In genomic region chr4:140829825-140830224, GRCh38 we compare ENCODE assay signal across 12 cellular contexts.
DNase-seq lines count a peak whose midpoint lies in the region; ATAC-seq and TF ChIP-seq lines count a peak whose summit lies in the region.
"Had no signal": no experiment of that assay in that cellular context is flagged by ENCODE, and none has a peak within 500 bp of the region (broad histone marks: within the 10 kb centered on the region; RNA-seq: fewer than 3 reads in every experiment).

No MANE protein-coding gene starts in this region.

- TF ChIP-seq POLR2A in adrenal gland (IDR thresholded peaks at IDR 0.05) = no peak

- no peaks in the 10 kb centered on the region for H4K20me1 ChIP-seq in Karpas-422 (ENCODE audit: insufficient read depth, low read depth, low read length)

- H3K36me3 ChIP-seq in adrenal gland (replicated peaks in 1 of 2) (no peaks in the 10 kb centered on the region), left lung (no peaks in the 10 kb centered on the region), Karpas-422 (ENCODE audit: insufficient read depth, low read length) (no peaks in the 10 kb centered on the region)

- H3K27ac Mint-ChIP-seq in dendritic cell treated with granulocyte-macrophage colony-stimulating factor and Interleukin-4, amounts not matched to agents 40 ng/mL and 50 ng/mL, for 4 days = peak overlapping the region; percentile 12

- H3K4me1 Mint-ChIP-seq in dendritic cell treated with granulocyte-macrophage colony-stimulating factor and Interleukin-4, amounts not matched to agents 40 ng/mL and 50 ng/mL, for 4 days (ENCODE audit: low read depth) = peaks cover 36% of the 10 kb centered on the region

- H3K9me3 ChIP-seq in adrenal gland (replicated peaks in 1 of 3) (no peaks in the 10 kb centered on the region), left lung (no peaks in the 10 kb centered on the region), Karpas-422 (ENCODE audit: low read length) (no peaks in the 10 kb centered on the region)
- H3K9me3 ChIP-seq: psoas muscle, testis had no signal

- H3K27me3 Mint-ChIP-seq in dendritic cell treated with granulocyte-macrophage colony-stimulating factor and Interleukin-4, amounts not matched to agents 40 ng/mL and 50 ng/mL, for 4 days = peaks cover 4% of the 10 kb centered on the region

- H3K27me3 ChIP-seq in adrenal gland = no peaks in the 10 kb centered on the region
- no peaks in the 10 kb centered on the region for H3K27me3 ChIP-seq in left lung
- H3K27me3 ChIP-seq in Karpas-422 (ENCODE audit: low read length) = no peaks in the 10 kb centered on the region
- H3K27me3 ChIP-seq: testis had no signal

- peaks cover 6% of the 10 kb centered on the region for H3K9me3 Mint-ChIP-seq in dendritic cell treated with granulocyte-macrophage colony-stimulating factor and Interleukin-4, amounts not matched to agents 40 ng/mL and 50 ng/mL, for 4 days

- H3K4me1 ChIP-seq in adrenal gland (replicated peaks in 1 of 2) (no peaks in the 10 kb centered on the region), left lung (no peaks in the 10 kb centered on the region), Karpas-422 (ENCODE audit: low read length) (no peaks in the 10 kb centered on the region)
- H3K4me1 ChIP-seq: psoas muscle, testis had no signal

- DNase-seq in DMS79 (lab: John Stamatoyannopoulos, UW) (no peak), adrenal gland (no peak), left lung (no peak), Karpas-422 (no peak)
- DNase-seq: mesenchymal stem cell, NCI-H1930, psoas muscle, testis had no signal

- no peak overlapping the region for H3K4me3 Mint-ChIP-seq in dendritic cell treated with granulocyte-macrophage colony-stimulating factor and Interleukin-4, amounts not matched to agents 40 ng/mL and 50 ng/mL, for 4 days

- H3K9me2 ChIP-seq in Karpas-422 (replicated peaks; ENCODE audit: insufficient read depth, low read length) = no peaks in the 10 kb centered on the region

- no peaks in the 10 kb centered on the region for H3K36me3 Mint-ChIP-seq in dendritic cell treated with granulocyte-macrophage colony-stimulating factor and Interleukin-4, amounts not matched to agents 40 ng/mL and 50 ng/mL, for 4 days (ENCODE audit: low read depth)

- no peak overlapping the region for H3K4me2 ChIP-seq in Karpas-422 (ENCODE audit: low read depth, low read length, poor library complexity, severe bottlenecking)

- H3K4me3 ChIP-seq in adrenal gland (no peak overlapping the region), left lung (no peak overlapping the region), Karpas-422 (ENCODE audit: low read length) (no peak overlapping the region)
- H3K4me3 ChIP-seq: psoas muscle, testis had no signal

- H3K27ac ChIP-seq in adrenal gland (no peak overlapping the region), left lung (no peak overlapping the region), Karpas-422 (ENCODE audit: low read length) (no peak overlapping the region)
- H3K27ac ChIP-seq: psoas muscle, testis had no signal

- H3K9ac ChIP-seq in Karpas-422 (ENCODE audit: low read length) = no peak overlapping the region

- intact Hi-C loops in dendritic cell treated with granulocyte-macrophage colony-stimulating factor and Interleukin-4, amounts not matched to agents 40 ng/mL and 50 ng/mL, for 4 days (cut with micrococcal nuclease) = loop anchor here (10.0 kb wide), 1 partner anchor 75 kb away; the partner anchor contains the start of gene TBC1D9
- intact Hi-C loops in adrenal gland (cut with DNase I) (no loop called here), left lung (cut with DNase I) (no loop called here)

- H2AFZ ChIP-seq in Karpas-422 (ENCODE audit: low read length) = no peak overlapping the region

- TF ChIP-seq CTCF in adrenal gland (IDR thresholded peaks at IDR 0.05) (no peak), left lung (IDR thresholded peaks at IDR 0.05) (no peak)

- H3K79me2 ChIP-seq in Karpas-422 (ENCODE audit: low read length) = no peaks in the 10 kb centered on the region

- ATAC-seq in GM18909 (IDR thresholded peaks at IDR 0.05; ENCODE audit: poor library complexity, unreplicated experiment) (peak; percentile 95), GM21717 (IDR thresholded peaks at IDR 0.05; ENCODE audit: unreplicated experiment) (peak; percentile 95), HG03108 (IDR thresholded peaks at IDR 0.05; ENCODE audit: unreplicated experiment) (peak; percentile 92), left lung (no peak)
- ATAC-seq: psoas muscle had no signal
